1 cellular context compared by ENCODE assay signal in the genomic region with DNA sequence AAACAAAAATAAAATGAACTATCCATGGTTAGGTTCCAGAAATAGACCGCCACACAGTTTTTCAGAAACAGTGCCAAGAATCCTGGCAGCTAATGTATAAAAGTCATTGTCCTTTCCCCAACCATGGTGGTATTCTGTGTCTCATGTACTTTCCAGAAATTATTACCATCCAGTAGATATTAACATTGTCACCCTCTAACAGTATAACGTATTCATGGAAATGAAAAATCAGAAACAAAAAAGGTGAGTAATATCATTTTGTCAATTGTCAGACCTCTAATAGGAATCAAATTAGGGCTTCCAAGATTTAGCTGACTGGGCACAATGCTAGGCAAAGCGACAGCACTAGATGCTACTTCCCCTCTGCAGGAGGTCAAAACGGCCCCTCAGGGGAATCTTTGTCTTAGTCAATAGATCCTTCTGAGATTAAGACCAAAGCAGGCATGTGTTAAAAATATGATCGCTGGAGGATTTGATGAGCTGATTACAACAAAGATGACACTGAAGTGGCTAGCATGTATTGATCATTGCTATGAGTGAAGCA.
A peak's percentile ranks its signal among the peaks of the same experiment; 100 is the strongest.
TF ChIP-seq lines count a peak whose summit lies in the region.

No MANE protein-coding gene starts in this region.

TF ChIP-seq in HepG2, 621 proteins besides CTCF, POLR2A, EP300 and RAD21:
- TF ChIP-seq MAFF (IDR thresholded peaks at IDR 0.05; ENCODE audit: low read depth, low read length) (peak; percentile 88), MTF1 (CRISPR knock-in tag; IDR thresholded peaks at IDR 0.05) (no peak), NFE2L1 (CRISPR knock-in tag; IDR thresholded peaks at IDR 0.05; ENCODE audit: borderline replicate concordance) (no peak), MAFK (conservative IDR thresholded peaks at IDR 0.05 in 1 of 2, IDR thresholded peaks at IDR 0.05 in 1 of 2; ENCODE audit: low read length in 2 of 2) (peak; percentile 87 to 91)
- TF ChIP-seq, protein P1, sequence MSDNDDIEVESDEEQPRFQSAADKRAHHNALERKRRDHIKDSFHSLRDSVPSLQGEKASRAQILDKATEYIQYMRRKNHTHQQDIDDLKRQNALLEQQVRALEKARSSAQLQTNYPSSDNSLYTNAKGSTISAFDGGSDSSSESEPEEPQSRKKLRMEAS (IDR thresholded peaks at IDR 0.05), result no peak
